ENCODE assay signal across 10 cellular contexts in genomic region chr14:94077111-94077821, GRCh38. TPM values are rescaled to one million over a fixed set of nuclear protein-coding genes. Genes with fewer than 3 reads are reported as not detected.
DNase-seq lines count a peak whose midpoint lies in the region; ATAC-seq and TF ChIP-seq lines count a peak whose summit lies in the region.
"Had no signal": no experiment of that assay in that cellular context is flagged by ENCODE, and none has a peak within 500 bp of the region (broad histone marks: within the 10 kb centered on the region; RNA-seq: fewer than 3 reads in every experiment).

No MANE protein-coding gene starts in this region.

- in situ Hi-C loops in KBM-7 (cut with MboI; ENCODE audit: low pct_unique_long_range_greater_than_20kb, low sequenced_read_pairs), result no loop called here

- H3K9me3 ChIP-seq in left lung, result peaks cover 0 to 28% of the 10 kb centered on the region in 2 donors
- H3K9me3 ChIP-seq in subcutaneous abdominal adipose tissue (ENCODE audit: control insufficient read depth in 5 of 5, low read length in 5 of 5), result peaks cover 2 to 14% (median 12%) of the 10 kb centered on the region in 5 donors

- H3K27ac ChIP-seq in left lung (no peak overlapping the region), subcutaneous abdominal adipose tissue (ENCODE audit: low read depth, low read length) (no peak overlapping the region)
- H3K27ac ChIP-seq: Peyer's patch had no signal

- DNase-seq in activated T-cell treated with anti-CD3 and anti-CD28 coated beads, Interleukin-2, amount 50 U/mL, for 24 hours, result no peak
- no peak for DNase-seq in activated T-cell treated with anti-CD3 and anti-CD28 coated beads, Interleukin-2, amount 50 U/mL, for 48 hours
- DNase-seq in activated naive CD8-positive, alpha-beta T cell treated with anti-CD3 and anti-CD28 coated beads for 36 hours, result no peak
- DNase-seq in left lung (no peak), KBM-7 (no peak), SIG-M5 treated with dmso at 0.1 percent for 504 hours (lab: John Stamatoyannopoulos, UW; ENCODE audit: unreplicated experiment) (no peak)
- no peak for DNase-seq in stimulated activated CD4-positive, alpha-beta T cell treated with anti-CD3 and anti-CD28 coated beads, Interleukin-4, amount 100 ng/mL, for 1 hour
- DNase-seq: kidney glomerular epithelial cell, Peyer's patch had no signal

- peak overlapping the region; percentile 1 for H3K27ac Mint-ChIP-seq in activated T-cell treated with anti-CD3 and anti-CD28 coated beads, Interleukin-2, amount 50 U/mL, for 24 hours
- H3K27ac Mint-ChIP-seq in activated naive CD8-positive, alpha-beta T cell treated with anti-CD3 and anti-CD28 coated beads for 36 hours, result peak overlapping the region; percentile 34

- peaks cover 16% of the 10 kb centered on the region for H3K9me3 Mint-ChIP-seq in activated T-cell treated with anti-CD3 and anti-CD28 coated beads, Interleukin-2, amount 50 U/mL, for 24 hours
- peaks cover 19% of the 10 kb centered on the region for H3K9me3 Mint-ChIP-seq in activated naive CD8-positive, alpha-beta T cell treated with anti-CD3 and anti-CD28 coated beads for 36 hours

- H3K4me3 ChIP-seq in left lung, result peak overlapping the region; percentile 2 to 91
- peak overlapping the region; percentile 29 to 90 (median 52) for H3K4me3 ChIP-seq in subcutaneous abdominal adipose tissue (ENCODE audit: low read depth in 1 of 5, low read length in 5 of 5)

- H3K4me1 ChIP-seq in left lung, result peaks cover 32 to 54% of the 10 kb centered on the region in 2 donors
- peaks cover 13 to 55% (median 49%) of the 10 kb centered on the region in 5 donors for H3K4me1 ChIP-seq in subcutaneous abdominal adipose tissue (ENCODE audit: control insufficient read depth in 5 of 5, insufficient read depth in 5 of 5, low read length in 5 of 5)

- peak overlapping the region in 2 of 5 donors; percentile 6 to 56 for H3K9ac ChIP-seq in subcutaneous abdominal adipose tissue (ENCODE audit: low read length in 5 of 5)

- H3K27me3 Mint-ChIP-seq in activated T-cell treated with anti-CD3 and anti-CD28 coated beads, Interleukin-2, amount 50 U/mL, for 24 hours, result no peaks in the 10 kb centered on the region
- H3K27me3 Mint-ChIP-seq in activated naive CD8-positive, alpha-beta T cell treated with anti-CD3 and anti-CD28 coated beads for 36 hours, result no peaks in the 10 kb centered on the region

- no peak for ATAC-seq in left lung

- no peak for TF ChIP-seq CTCF in left lung (IDR thresholded peaks at IDR 0.05)

- peaks cover 90% of the 10 kb centered on the region for H3K36me3 Mint-ChIP-seq in activated T-cell treated with anti-CD3 and anti-CD28 coated beads, Interleukin-2, amount 50 U/mL, for 24 hours (ENCODE audit: low read depth)
- peaks cover 74% of the 10 kb centered on the region for H3K36me3 Mint-ChIP-seq in activated naive CD8-positive, alpha-beta T cell treated with anti-CD3 and anti-CD28 coated beads for 36 hours

- peaks cover 0 to 11% of the 10 kb centered on the region in 2 donors for H3K36me3 ChIP-seq in left lung
- H3K36me3 ChIP-seq in subcutaneous abdominal adipose tissue (ENCODE audit: control insufficient read depth in 5 of 5, insufficient read depth in 5 of 5, low read length in 5 of 5), result peaks cover 12 to 20% (median 15%) of the 10 kb centered on the region in 5 donors

- H3K4me3 Mint-ChIP-seq in activated T-cell treated with anti-CD3 and anti-CD28 coated beads, Interleukin-2, amount 50 U/mL, for 24 hours, result peak overlapping the region; percentile 99
- H3K4me3 Mint-ChIP-seq in activated naive CD8-positive, alpha-beta T cell treated with anti-CD3 and anti-CD28 coated beads for 36 hours, result peak overlapping the region; percentile 100

- intact Hi-C loops in left lung (cut with DNase I), result no loop called here

- H3K27me3 ChIP-seq in left lung, result no peaks in the 10 kb centered on the region
- no peaks in the 10 kb centered on the region for H3K27me3 ChIP-seq in subcutaneous abdominal adipose tissue (ENCODE audit: control insufficient read depth in 5 of 5, insufficient read depth in 4 of 5, low read length in 5 of 5)
- H3K27me3 ChIP-seq: Peyer's patch had no signal

- peaks cover 69% of the 10 kb centered on the region for H3K4me1 Mint-ChIP-seq in activated T-cell treated with anti-CD3 and anti-CD28 coated beads, Interleukin-2, amount 50 U/mL, for 24 hours (ENCODE audit: low read depth)
- H3K4me1 Mint-ChIP-seq in activated naive CD8-positive, alpha-beta T cell treated with anti-CD3 and anti-CD28 coated beads for 36 hours, result peaks cover 45% of the 10 kb centered on the region

RNA-seq across cellular contexts. Expression of gene DDX24, which starts 3.7 kb away (rescaled TPM):
- total RNA-seq in activated naive CD8-positive, alpha-beta T cell treated with anti-CD3 and anti-CD28 coated beads for 36 hours, result 100 to 1,000 TPM; 320 to 332 TPM
- total RNA-seq in left lung, result 100 to 1,000 TPM; 142 to 148 TPM

RNA-seq across cellular contexts. Expression of gene IFI27L1, which starts 3.8 kb away (rescaled TPM):
- 10 to 100 TPM; 15.9 to 18.2 TPM for total RNA-seq in activated naive CD8-positive, alpha-beta T cell treated with anti-CD3 and anti-CD28 coated beads for 36 hours
- 10 to 100 TPM; 20.3 to 23.8 TPM for total RNA-seq in left lung

RNA-seq across cellular contexts. Expression of gene IFI27, which starts 33.3 kb away (rescaled TPM):
- total RNA-seq in activated naive CD8-positive, alpha-beta T cell treated with anti-CD3 and anti-CD28 coated beads for 36 hours, result 1 to 10 TPM; 1.6 to 2.4 TPM
- total RNA-seq in left lung, result 100 to 1,000 TPM; 278 to 394 TPM

RNA-seq across cellular contexts. Expression of gene OTUB2, which starts 51.1 kb away (rescaled TPM):
- total RNA-seq in activated naive CD8-positive, alpha-beta T cell treated with anti-CD3 and anti-CD28 coated beads for 36 hours, result under 1 TPM; 0.31 to 0.48 TPM
- 1 to 10 TPM; 1.2 to 1.5 TPM for total RNA-seq in left lung

RNA-seq across cellular contexts. Expression of gene IFI27L2, which starts 52.1 kb away (rescaled TPM):
- total RNA-seq in activated naive CD8-positive, alpha-beta T cell treated with anti-CD3 and anti-CD28 coated beads for 36 hours, result 10 to 100 TPM; 51.5 to 55.6 TPM
- 10 to 100 TPM; 37.9 to 59.3 TPM for total RNA-seq in left lung

Comparison
In these comparisons a context has a peak if more than half of its experiments do, and no peak if none do; other contexts are left out.
1. RNA of gene IFI27, which starts 33.3 kb away (total RNA-seq): 278 to 394 TPM in left lung; 1.6 to 2.4 TPM in activated naive CD8-positive, alpha-beta T cell treated with anti-CD3 and anti-CD28 coated beads for 36 hours; every median in the first group is over 10 times any median in the second.